In the genomic region with DNA sequence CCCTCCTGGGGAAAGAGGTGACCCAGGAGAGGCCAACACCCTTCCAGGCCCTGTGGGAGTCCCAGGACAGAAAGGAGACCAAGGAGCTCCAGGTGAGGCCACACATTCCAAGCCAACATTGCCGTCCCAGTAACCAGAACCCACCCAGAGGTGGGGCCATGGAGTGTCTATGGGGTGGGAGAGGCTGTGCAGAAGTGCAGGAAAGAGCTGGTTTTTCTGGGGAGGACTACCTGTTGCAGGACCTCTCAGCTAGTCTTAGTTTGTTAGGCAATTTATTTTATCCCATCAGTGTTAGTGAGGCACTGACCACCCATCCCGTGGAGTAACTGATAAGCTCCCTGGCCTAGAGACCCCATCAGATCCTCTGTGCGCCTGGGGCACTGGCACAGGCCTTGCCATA, we compare ENCODE assay signal across 25 cellular contexts.
DNase-seq lines count a peak whose midpoint lies in the region; FAIRE-seq and TF ChIP-seq lines count a peak whose summit lies in the region.
"Had no signal": no experiment of that assay in that cellular context is flagged by ENCODE, and none has a peak within 500 bp of the region (broad histone marks: within the 10 kb centered on the region; RNA-seq: fewer than 3 reads in every experiment).

No MANE protein-coding gene starts in this region.

- H3K27me3 ChIP-seq in osteoblast (ENCODE audit: insufficient read depth, low read length): no peaks in the 10 kb centered on the region
- H3K27me3 ChIP-seq in stomach smooth muscle (ENCODE audit: control insufficient read depth in 1 of 2, insufficient read depth in 2 of 2, low read length in 2 of 2): no peaks in the 10 kb centered on the region
- H3K27me3 ChIP-seq: BE2C; BLaER1 treated with 17β-estradiol and CSF1 and Interleukin-3, amounts not matched to agents 10 nM and 100 nM had no signal

- H3K4me2 ChIP-seq in osteoblast (ENCODE audit: insufficient read depth, low read length): no peak overlapping the region
- H3K4me2 ChIP-seq: A549; BLaER1 treated with 17β-estradiol and CSF1 and Interleukin-3, amounts not matched to agents 10 nM and 100 nM; GM23338 had no signal

- no peak overlapping the region for H3K4me3 Mint-ChIP-seq in nephron progenitor cell
- H3K4me3 Mint-ChIP-seq: CD14-positive monocyte; CD4-positive, alpha-beta T cell; CD8-positive, alpha-beta memory T cell; GM23338 had no signal

- H3K4me1 ChIP-seq in kidney (ENCODE audit: control insufficient read depth in 1 of 2, insufficient read depth in 1 of 2, low read depth in 1 of 2, low read length in 2 of 2) (no peaks in the 10 kb centered on the region), osteoblast (ENCODE audit: insufficient read depth, low read length) (peaks cover 7% of the 10 kb centered on the region), stomach smooth muscle (ENCODE audit: control insufficient read depth, insufficient read depth, low read length) (no peaks in the 10 kb centered on the region)
- H3K4me1 ChIP-seq: A549, HAP-1 had no signal

- H3K27ac ChIP-seq in kidney (ENCODE audit: low read depth in 2 of 2, low read length in 2 of 2) (no peak overlapping the region), osteoblast (ENCODE audit: low read depth, low read length) (no peak overlapping the region), stomach smooth muscle (ENCODE audit: low read length) (peak overlapping the region; percentile 18)
- H3K27ac ChIP-seq: A549; BLaER1 treated with 17β-estradiol and CSF1 and Interleukin-3, amounts not matched to agents 10 nM and 100 nM had no signal

- peaks cover 86% of the 10 kb centered on the region for H3K36me3 Mint-ChIP-seq in nephron progenitor cell (ENCODE audit: low read depth)
- H3K36me3 Mint-ChIP-seq: CD14-positive monocyte; CD8-positive, alpha-beta memory T cell had no signal

- peaks cover 3% of the 10 kb centered on the region for H3K27me3 Mint-ChIP-seq in nephron progenitor cell (ENCODE audit: low read depth, poor library complexity)
- H3K27me3 Mint-ChIP-seq: CD4-positive, alpha-beta T cell had no signal

- peaks cover 14% of the 10 kb centered on the region for H3K4me1 Mint-ChIP-seq in nephron progenitor cell
- H3K4me1 Mint-ChIP-seq: CD14-positive monocyte; CD8-positive, alpha-beta memory T cell; GM23338 had no signal

- intact Hi-C loops in kidney (cut with DNase I): no loop called here

- H4K20me1 ChIP-seq in osteoblast (ENCODE audit: insufficient read depth, low read length): no peaks in the 10 kb centered on the region
- H4K20me1 ChIP-seq: BLaER1 treated with 17β-estradiol and CSF1 and Interleukin-3, amounts not matched to agents 10 nM and 100 nM had no signal

- no peak overlapping the region for H3K4me3 ChIP-seq in kidney (ENCODE audit: low read length in 2 of 2)
- H3K4me3 ChIP-seq in osteoblast (ENCODE audit: insufficient read depth, low read length): no peak overlapping the region
- H3K4me3 ChIP-seq in stomach smooth muscle (ENCODE audit: low read length in 2 of 2): no peak overlapping the region
- H3K4me3 ChIP-seq: A549; BLaER1 treated with 17β-estradiol and CSF1 and Interleukin-3, amounts not matched to agents 10 nM and 100 nM; GM12878; GM23338; HAP-1 had no signal

- H2AFZ ChIP-seq in osteoblast (ENCODE audit: low read length): no peak overlapping the region
- H2AFZ ChIP-seq: GM23338 had no signal

- TF ChIP-seq CTCF in kidney (IDR thresholded peaks at IDR 0.05; ENCODE audit: borderline replicate concordance, extremely low read depth, insufficient read depth) (no peak), osteoblast (IDR thresholded peaks at IDR 0.05; ENCODE audit: extremely low read depth, low read depth, low read length) (no peak), nephron progenitor cell (IDR thresholded peaks at IDR 0.05) (no peak)

- no peaks in the 10 kb centered on the region for H3K79me2 ChIP-seq in osteoblast (ENCODE audit: insufficient read depth, low read length)

- no peak overlapping the region for H3K27ac Mint-ChIP-seq in nephron progenitor cell
- H3K27ac Mint-ChIP-seq: CD14-positive monocyte; CD4-positive, alpha-beta T cell; CD8-positive, alpha-beta memory T cell; GM23338 had no signal

- DNase-seq in kidney (peak; percentile 2), osteoblast (ENCODE audit: insufficient read length, low spot score, missing footprints) (peak; percentile 63), nephron progenitor cell (no peak), RCC 7860 (ENCODE audit: low spot score) (no peak), NCI-H1694 treated with DMSO at 0.1 percent for 48 hours (lab: John Stamatoyannopoulos, UW) (no peak)
- DNase-seq: 8988T; ACHN; AML-193; BE2C; CD4-positive, alpha-beta T cell; CD8-positive, alpha-beta memory T cell; DMS 273 treated with DMSO at 0.1 percent for 48 hours; DMS79; EL; GDM1 had no signal

- FAIRE-seq in kidney (lab: Jason Lieb, UNC): no peak
- no peak for FAIRE-seq in RCC 7860 (lab: Jason Lieb, UNC)
- FAIRE-seq: A549, D721Med, GM12878, GM19239, H54 had no signal

- H3K9me3 Mint-ChIP-seq in nephron progenitor cell: peaks cover 11% of the 10 kb centered on the region
- H3K9me3 Mint-ChIP-seq: CD4-positive, alpha-beta T cell had no signal

- H3K36me3 ChIP-seq in kidney (ENCODE audit: control insufficient read depth in 1 of 2, insufficient read depth in 2 of 2, low read length in 2 of 2) (peaks cover 44 to 56% of the 10 kb centered on the region in 2 donors), osteoblast (ENCODE audit: insufficient read depth, low read length) (peaks cover 90% of the 10 kb centered on the region), stomach smooth muscle (ENCODE audit: control insufficient read depth in 2 of 2, insufficient read depth in 2 of 2, low read length in 2 of 2) (peaks cover 83 to 93% of the 10 kb centered on the region in 2 donors)
- H3K36me3 ChIP-seq: BE2C; BLaER1 treated with 17β-estradiol and CSF1 and Interleukin-3, amounts not matched to agents 10 nM and 100 nM; HAP-1 had no signal

- H3K9me3 ChIP-seq in kidney (ENCODE audit: control insufficient read depth in 1 of 2, low read length in 2 of 2) (no peaks in the 10 kb centered on the region), osteoblast (ENCODE audit: low read depth, low read length) (no peaks in the 10 kb centered on the region), stomach smooth muscle (ENCODE audit: control insufficient read depth in 2 of 2, low read length in 2 of 2) (no peaks in the 10 kb centered on the region)
- H3K9me3 ChIP-seq: A549, BE2C, HAP-1 had no signal

- H3K9ac ChIP-seq in kidney (ENCODE audit: low read length in 2 of 2) (no peak overlapping the region), stomach smooth muscle (ENCODE audit: low read length in 2 of 2) (no peak overlapping the region)
- H3K9ac ChIP-seq: BLaER1 treated with 17β-estradiol and CSF1 and Interleukin-3, amounts not matched to agents 10 nM and 100 nM had no signal

Comparison
In these comparisons a context has a peak if more than half of its experiments do, and no peak if none do; other contexts are left out.
1. DNase-seq: peak in kidney (single experiment) and osteoblast (single experiment); none in nephron progenitor cell (single experiment), RCC 7860 (single experiment) and NCI-H1694 treated with DMSO at 0.1 percent for 48 hours (single experiment).